ENCODE assay signal across 20 cellular contexts in the genomic region with DNA sequence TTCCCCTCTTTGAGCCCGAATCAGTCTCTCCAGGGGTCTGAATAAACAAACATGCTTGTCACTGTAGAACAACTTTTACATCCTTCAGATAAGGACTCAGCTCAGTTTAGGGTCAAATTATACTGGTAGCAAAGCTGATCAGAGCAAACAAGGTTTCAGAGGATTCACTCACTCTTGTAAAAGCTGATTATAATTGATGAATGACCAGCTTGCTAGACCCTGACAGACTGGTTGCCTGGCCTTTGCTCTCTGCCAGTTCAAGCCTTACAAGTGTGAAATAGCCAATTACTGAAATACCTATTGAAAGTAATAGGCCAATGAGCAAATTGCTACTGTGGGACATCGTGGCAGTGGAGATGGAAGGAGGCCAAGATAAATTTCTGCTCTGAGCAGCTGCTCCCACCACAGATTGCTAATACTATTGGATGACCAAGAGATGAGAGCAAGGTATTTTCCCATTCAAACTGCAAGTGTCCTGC.
DNase-seq lines count a peak whose midpoint lies in the region; ATAC-seq lines count a peak whose summit lies in the region.
"Had no signal": no experiment of that assay in that cellular context is flagged by ENCODE, and none has a peak within 500 bp of the region (broad histone marks: within the 10 kb centered on the region; RNA-seq: fewer than 3 reads in every experiment).

No MANE protein-coding gene starts in this region.

- no peaks in the 10 kb centered on the region for H3K9me3 ChIP-seq in mesenchymal stem cell (ENCODE audit: control insufficient read depth, low read length)
- H3K9me3 ChIP-seq: right lobe of liver had no signal

- H3K14ac ChIP-seq in mesenchymal stem cell (ENCODE audit: low read length in 2 of 2): no peak overlapping the region

- H2AK5ac ChIP-seq in mesenchymal stem cell (ENCODE audit: low read length, severe bottlenecking): no peak overlapping the region

- H3K23ac ChIP-seq in mesenchymal stem cell (ENCODE audit: low read length in 2 of 2): no peak overlapping the region

- H3K4me1 ChIP-seq in mesenchymal stem cell (ENCODE audit: control insufficient read depth, insufficient read depth, low read depth, low read length): no peaks in the 10 kb centered on the region
- H3K4me1 ChIP-seq: right lobe of liver had no signal

- DNase-seq in DMS153 (lab: John Stamatoyannopoulos, UW) (peak; percentile 49), NCI-H1417 (lab: John Stamatoyannopoulos, UW) (peak in 2 of 3 experiments; percentile 62 to 91), SHP77 treated with DMSO at 0.1 percent for 48 hours (lab: John Stamatoyannopoulos, UW) (peak; percentile 34), mesenchymal stem cell (no peak), AML-193 (lab: John Stamatoyannopoulos, UW) (no peak)
- no peak for DNase-seq in activated effector memory CD4-positive, alpha-beta T cell treated with Interleukin-2 at 50 U/mL for 16 hours
- DNase-seq: activated CD4-positive, alpha-beta T cell treated with anti-CD3 and anti-CD28 coated beads, Interleukin-2, amount 50 U/mL, for 48 hours; activated T-cell treated with anti-CD3 and anti-CD28 coated beads, Interleukin-2, amount 50 U/mL, for 4 hours; CD8-positive, alpha-beta memory T cell; HFFc6; IMR-90; kidney; midbrain; nucleus accumbens; right lobe of liver; stimulated activated CD4-positive, alpha-beta T cell treated with anti-CD3 and anti-CD28 coated beads, Interleukin-1b, Interleukin-23, amount 100 ng/mL, for 48 hours had no signal

- H2AFZ ChIP-seq in mesenchymal stem cell (ENCODE audit: low read depth, low read length): no peak overlapping the region

- no peak overlapping the region for H3K27ac ChIP-seq in mesenchymal stem cell (ENCODE audit: low read length, poor library complexity, severe bottlenecking)
- H3K27ac ChIP-seq: right lobe of liver had no signal

- no peak overlapping the region for H2BK120ac ChIP-seq in mesenchymal stem cell (ENCODE audit: low read depth, low read length)

- ATAC-seq in GM21619 (IDR thresholded peaks at IDR 0.05; ENCODE audit: unreplicated experiment) (no peak), GM21423 (IDR thresholded peaks at IDR 0.05; ENCODE audit: unreplicated experiment) (no peak)
- ATAC-seq: activated naive CD4-positive, alpha-beta T cell treated with anti-CD3 and anti-CD28 coated beads, Interleukin-2, amount 50 U/mL, for 72 hours; activated T-cell treated with anti-CD3 and anti-CD28 coated beads, Interleukin-2, amount 50 U/mL, for 4 hours; Panc1; right lobe of liver had no signal

- H3K4me3 ChIP-seq in mesenchymal stem cell (ENCODE audit: insufficient read depth in 1 of 2, low read depth in 1 of 2, low read length in 2 of 2): no peak overlapping the region
- H3K4me3 ChIP-seq: right lobe of liver had no signal

- H2BK15ac ChIP-seq in mesenchymal stem cell (ENCODE audit: low read depth, poor library complexity, severe bottlenecking): no peak overlapping the region

- H3K4me2 ChIP-seq in mesenchymal stem cell (ENCODE audit: low read length, poor library complexity, severe bottlenecking): peak overlapping the region; percentile 14

- 7% methylated on average over 2 of the region's 2 CpGs for WGBS in mesenchymal stem cell

- no peaks in the 10 kb centered on the region for H3K79me1 ChIP-seq in mesenchymal stem cell (replicated peaks; ENCODE audit: low read length, poor library complexity, severe bottlenecking)

- H4K8ac ChIP-seq in mesenchymal stem cell (ENCODE audit: low read length): no peak overlapping the region

- H3K27me3 ChIP-seq in mesenchymal stem cell (ENCODE audit: control insufficient read depth in 1 of 2, insufficient read depth in 1 of 2, low read length in 2 of 2): no peaks in the 10 kb centered on the region
- H3K27me3 ChIP-seq: right lobe of liver had no signal

- no peak overlapping the region for H2BK12ac ChIP-seq in mesenchymal stem cell (ENCODE audit: low read length in 2 of 2)

- no peak overlapping the region for H3K9ac ChIP-seq in mesenchymal stem cell (ENCODE audit: low read length)

- no peak overlapping the region for H3K18ac ChIP-seq in mesenchymal stem cell (ENCODE audit: low read depth in 1 of 2, low read length in 2 of 2)

- H3K4ac ChIP-seq in mesenchymal stem cell (ENCODE audit: low read depth in 1 of 2, low read length in 2 of 2): no peak overlapping the region

- H3K36me3 ChIP-seq in mesenchymal stem cell (ENCODE audit: control insufficient read depth in 1 of 2, insufficient read depth in 2 of 2, low read depth in 1 of 2, low read length in 2 of 2): no peaks in the 10 kb centered on the region
- H3K36me3 ChIP-seq: right lobe of liver had no signal

- no peak overlapping the region for H2BK5ac ChIP-seq in mesenchymal stem cell (ENCODE audit: low read depth, low read length, poor library complexity, severe bottlenecking)

- no peak overlapping the region for H4K91ac ChIP-seq in mesenchymal stem cell (ENCODE audit: low read length)

Comparison
In these comparisons a context has a peak if more than half of its experiments do, and no peak if none do; other contexts are left out.
1. DNase-seq: peak in DMS153 (single experiment), NCI-H1417 (2 of 3) and SHP77 treated with DMSO at 0.1 percent for 48 hours (single experiment); none in mesenchymal stem cell (single experiment), activated effector memory CD4-positive, alpha-beta T cell treated with Interleukin-2 at 50 U/mL for 16 hours (single experiment) and AML-193 (0 of 2).